10 cellular contexts compared by ENCODE assay signal in the genomic region with DNA sequence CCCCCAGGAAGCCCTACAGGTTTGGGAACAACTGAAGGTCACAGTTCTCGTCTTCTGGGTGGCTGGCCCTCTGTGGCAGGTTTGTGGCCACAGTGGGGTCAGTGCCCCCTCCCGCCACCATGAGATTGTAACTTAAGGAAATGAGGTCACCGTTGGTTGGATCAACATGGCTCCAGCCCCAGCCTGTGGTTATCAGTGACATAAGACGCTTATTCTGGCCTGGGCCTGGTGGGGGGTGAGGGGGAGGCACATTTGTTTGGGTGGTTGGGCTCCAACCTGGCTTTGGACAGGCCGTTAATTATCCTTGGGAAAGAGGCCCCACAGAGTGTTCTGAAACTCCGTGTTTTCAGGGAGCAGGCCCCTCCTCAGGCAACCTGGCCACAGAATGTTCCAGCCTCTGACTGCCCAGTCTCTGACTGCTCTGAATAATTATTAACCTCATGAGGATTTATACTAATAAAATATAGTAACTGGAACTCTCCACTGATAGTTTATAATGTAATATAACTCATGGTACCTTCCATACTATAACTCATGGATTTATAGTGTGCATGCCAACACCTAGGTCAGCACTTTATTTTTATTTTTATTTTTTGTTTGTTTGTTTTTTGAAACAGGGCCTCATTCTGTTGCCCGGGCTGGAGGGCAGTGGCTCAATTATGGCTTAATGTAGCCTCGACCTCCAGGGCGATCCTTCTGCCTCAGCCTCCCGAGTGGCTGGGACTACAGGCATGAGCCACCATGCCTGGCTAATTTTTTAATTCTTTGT. TPM values are rescaled to one million over a fixed set of nuclear protein-coding genes. Genes with fewer than 3 reads are reported as not detected.
DNase-seq lines count a peak whose midpoint lies in the region; TF ChIP-seq lines count a peak whose summit lies in the region.
"Had no signal": no experiment of that assay in that cellular context is flagged by ENCODE, and none has a peak within 500 bp of the region (broad histone marks: within the 10 kb centered on the region; RNA-seq: fewer than 3 reads in every experiment).

No MANE protein-coding gene starts in this region.

- H3K27me3 Mint-ChIP-seq in activated CD4-positive, alpha-beta T cell treated with anti-CD3 and anti-CD28 coated beads, Interleukin-2, amount 10 ng/mL, durations not matched to agents 7 days and 5 days = no peaks in the 10 kb centered on the region
- H3K27me3 Mint-ChIP-seq: stimulated activated naive CD8-positive, alpha-beta T cell treated with anti-CD3 and anti-CD28 coated beads, Interleukin-15, amount 100 ng/mL, for 72 hours had no signal

- WGBS in smooth muscle cell (ENCODE audit: low lambda C conversion rate) = 47% methylated on average over 10 of the region's 10 CpGs

- no peak overlapping the region for H3K4me3 ChIP-seq in breast epithelium
- H3K4me3 ChIP-seq in smooth muscle cell = no peak overlapping the region

- TF ChIP-seq POLR2A in breast epithelium (IDR thresholded peaks at IDR 0.05) = no peak

- H3K27ac ChIP-seq in breast epithelium = peak overlapping the region; percentile 92 to 98
- H3K27ac ChIP-seq in smooth muscle cell (ENCODE audit: low read depth) = peak overlapping the region; percentile 98

- no peak for TF ChIP-seq CTCF in breast epithelium (IDR thresholded peaks at IDR 0.05)
- TF ChIP-seq CTCF in smooth muscle cell (IDR thresholded peaks at IDR 0.05; ENCODE audit: borderline replicate concordance, insufficient read depth, poor library complexity, severe bottlenecking) = no peak

- no peaks in the 10 kb centered on the region for H3K79me2 ChIP-seq in smooth muscle cell (ENCODE audit: low read depth)

- DNase-seq in H4 (ENCODE audit: low spot score) (peak; percentile 77), breast epithelium (ENCODE audit: low spot score in 2 of 2) (no peak), left kidney (ENCODE audit: low read depth, low spot score) (peak; percentile 88), smooth muscle cell (lab: John Stamatoyannopoulos, UW; ENCODE audit: unreplicated experiment) (no peak), NCI-H1105 treated with DMSO at 0.1 percent for 48 hours (lab: John Stamatoyannopoulos, UW) (no peak), KBM-7 (no peak)
- no peak for DNase-seq in activated CD4-positive, CD25-positive, alpha-beta regulatory T cell treated with anti-CD3 and anti-CD28 coated beads, Interleukin-2, amount 50 U/mL, for 72 hours
- no peak for DNase-seq in activated CD4-positive, alpha-beta T cell treated with anti-CD3 and anti-CD28 coated beads, Interleukin-2, amount 10 ng/mL, durations not matched to agents 7 days and 5 days
- DNase-seq: activated gamma-delta T cell treated with Interleukin-2 at 50 U/mL for 16 hours; stimulated activated naive CD8-positive, alpha-beta T cell treated with anti-CD3 and anti-CD28 coated beads, Interleukin-15, amount 100 ng/mL, for 72 hours had no signal

- CTCF ChIA-PET in activated CD4-positive, alpha-beta T cell treated with anti-CD3 and anti-CD28 coated beads, Interleukin-2, amount 10 ng/mL, durations not matched to agents 7 days and 5 days (lab: Charles Lee) = interaction anchor here (0.5 kb wide), 1 partner anchor 11 kb away, joined by 3 read pairs; no protein-coding TSS in a partner anchor

- intact Hi-C loops in breast epithelium (cut with DNase I; ENCODE audit: low total_unique reads) = loop anchor here (10.0 kb wide), 1 partner anchor 126 kb away; the partner anchor contains the start of gene DUSP1

- H3K4me1 Mint-ChIP-seq in activated CD4-positive, alpha-beta T cell treated with anti-CD3 and anti-CD28 coated beads, Interleukin-2, amount 10 ng/mL, durations not matched to agents 7 days and 5 days = peaks cover 11% of the 10 kb centered on the region

- H4K20me1 ChIP-seq in smooth muscle cell (ENCODE audit: low read depth) = no peaks in the 10 kb centered on the region

- no peak overlapping the region for H3K27ac Mint-ChIP-seq in activated CD4-positive, alpha-beta T cell treated with anti-CD3 and anti-CD28 coated beads, Interleukin-2, amount 10 ng/mL, durations not matched to agents 7 days and 5 days

- no peak overlapping the region for H3K4me3 Mint-ChIP-seq in activated CD4-positive, alpha-beta T cell treated with anti-CD3 and anti-CD28 coated beads, Interleukin-2, amount 10 ng/mL, durations not matched to agents 7 days and 5 days
- H3K4me3 Mint-ChIP-seq: stimulated activated naive CD8-positive, alpha-beta T cell treated with anti-CD3 and anti-CD28 coated beads, Interleukin-15, amount 100 ng/mL, for 72 hours had no signal

- in situ Hi-C loops in KBM-7 (cut with MboI; ENCODE audit: low pct_unique_long_range_greater_than_20kb, low sequenced_read_pairs) = no loop called here

- no peak overlapping the region for H2AFZ ChIP-seq in smooth muscle cell (ENCODE audit: low read depth)

- H3K36me3 ChIP-seq in breast epithelium = no peaks in the 10 kb centered on the region
- no peaks in the 10 kb centered on the region for H3K36me3 ChIP-seq in smooth muscle cell (ENCODE audit: low read depth)

- peaks cover 0 to 21% of the 10 kb centered on the region in 2 donors for H3K4me1 ChIP-seq in breast epithelium
- peaks cover 50% of the 10 kb centered on the region for H3K4me1 ChIP-seq in smooth muscle cell (ENCODE audit: low read depth)

- no peaks in the 10 kb centered on the region for H3K9me3 Mint-ChIP-seq in activated CD4-positive, alpha-beta T cell treated with anti-CD3 and anti-CD28 coated beads, Interleukin-2, amount 10 ng/mL, durations not matched to agents 7 days and 5 days
- H3K9me3 Mint-ChIP-seq: stimulated activated naive CD8-positive, alpha-beta T cell treated with anti-CD3 and anti-CD28 coated beads, Interleukin-15, amount 100 ng/mL, for 72 hours had no signal

- no peaks in the 10 kb centered on the region for H3K9me3 ChIP-seq in breast epithelium
- H3K9me3 ChIP-seq in smooth muscle cell (replicated peaks; ENCODE audit: low read depth) = no peaks in the 10 kb centered on the region

- H3K36me3 Mint-ChIP-seq in activated CD4-positive, alpha-beta T cell treated with anti-CD3 and anti-CD28 coated beads, Interleukin-2, amount 10 ng/mL, durations not matched to agents 7 days and 5 days (ENCODE audit: low read depth) = peaks cover 3% of the 10 kb centered on the region

- no peaks in the 10 kb centered on the region for H3K27me3 ChIP-seq in breast epithelium
- no peaks in the 10 kb centered on the region for H3K27me3 ChIP-seq in smooth muscle cell (ENCODE audit: low read depth)

- peak overlapping the region; percentile 55 for H3K4me2 ChIP-seq in smooth muscle cell

- H3F3A ChIP-seq in smooth muscle cell (ENCODE audit: low read depth) = peaks cover 50% of the 10 kb centered on the region

- POLR2A ChIA-PET in activated CD4-positive, alpha-beta T cell treated with anti-CD3 and anti-CD28 coated beads, Interleukin-2, amount 10 ng/mL, durations not matched to agents 7 days and 5 days (lab: Charles Lee) = no interaction called here

- H3K9ac ChIP-seq in smooth muscle cell (ENCODE audit: low read depth) = peak overlapping the region; percentile 56

RNA-seq across cellular contexts. Expression of gene RPL26L1, which starts 58.0 kb away (rescaled TPM):
- 102 and 152 TPM in 2 replicates for total RNA-seq in H4 (2014; rRNA removed; shearing (Covaris generic))
- 10 to 100 TPM; 21.4 to 34.1 (median 22.0) TPM for total RNA-seq in breast epithelium
- total RNA-seq in smooth muscle cell = 75.5 and 83.2 TPM in 2 replicates
- 83.0 and 99.6 TPM in 2 replicates for polyA plus RNA-seq in smooth muscle cell
- 10 to 100 TPM; 39.9 to 44.3 TPM for total RNA-seq in activated CD4-positive, alpha-beta T cell treated with anti-CD3 and anti-CD28 coated beads, Interleukin-2, amount 10 ng/mL, durations not matched to agents 7 days and 5 days

Comparison
In these comparisons a context has a peak if more than half of its experiments do, and no peak if none do; other contexts are left out.
1. DNase-seq: peak in H4 (single experiment) and left kidney (single experiment); none in breast epithelium (0 of 2), smooth muscle cell (single experiment), NCI-H1105 treated with DMSO at 0.1 percent for 48 hours (single experiment), activated CD4-positive, CD25-positive, alpha-beta regulatory T cell treated with anti-CD3 and anti-CD28 coated beads, Interleukin-2, amount 50 U/mL, for 72 hours (single experiment), activated CD4-positive, alpha-beta T cell treated with anti-CD3 and anti-CD28 coated beads, Interleukin-2, amount 10 ng/mL, durations not matched to agents 7 days and 5 days (single experiment) and KBM-7 (single experiment).